ENCODE assay signal across 1 cellular context in the genomic region with DNA sequence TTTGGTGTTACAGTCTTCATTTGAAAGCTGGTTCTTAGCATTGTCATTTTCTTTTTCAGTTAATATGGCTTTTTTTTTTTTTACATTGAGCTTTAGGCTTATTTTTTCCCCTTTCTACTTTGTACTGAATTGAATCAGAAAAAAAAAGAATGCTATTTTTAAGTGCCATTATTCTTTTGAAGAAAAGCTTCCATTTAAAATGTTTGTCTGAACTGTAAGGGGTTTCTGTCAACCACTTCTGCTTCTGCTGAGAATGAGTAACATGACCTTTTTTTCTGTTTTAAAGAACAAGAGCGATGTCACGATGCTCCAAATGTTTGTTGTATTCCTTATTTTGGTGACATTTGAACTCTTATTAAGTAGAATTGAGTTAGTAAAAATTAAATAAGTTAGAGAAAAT.
TF ChIP-seq lines count a peak whose summit lies in the region.

No MANE protein-coding gene starts in this region.

TF ChIP-seq in HepG2, 621 proteins besides CTCF, POLR2A, EP300 and RAD21 (continued from another document):
- TF ChIP-seq, protein P1, sequence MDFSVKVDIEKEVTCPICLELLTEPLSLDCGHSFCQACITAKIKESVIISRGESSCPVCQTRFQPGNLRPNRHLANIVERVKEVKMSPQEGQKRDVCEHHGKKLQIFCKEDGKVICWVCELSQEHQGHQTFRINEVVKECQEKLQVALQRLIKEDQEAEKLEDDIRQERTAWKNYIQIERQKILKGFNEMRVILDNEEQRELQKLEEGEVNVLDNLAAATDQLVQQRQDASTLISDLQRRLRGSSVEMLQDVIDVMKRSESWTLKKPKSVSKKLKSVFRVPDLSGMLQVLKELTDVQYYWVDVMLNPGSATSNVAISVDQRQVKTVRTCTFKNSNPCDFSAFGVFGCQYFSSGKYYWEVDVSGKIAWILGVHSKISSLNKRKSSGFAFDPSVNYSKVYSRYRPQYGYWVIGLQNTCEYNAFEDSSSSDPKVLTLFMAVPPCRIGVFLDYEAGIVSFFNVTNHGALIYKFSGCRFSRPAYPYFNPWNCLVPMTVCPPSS (IDR thresholded peaks at IDR 0.05): no peak
